18 cellular contexts compared by ENCODE assay signal in the genomic region with DNA sequence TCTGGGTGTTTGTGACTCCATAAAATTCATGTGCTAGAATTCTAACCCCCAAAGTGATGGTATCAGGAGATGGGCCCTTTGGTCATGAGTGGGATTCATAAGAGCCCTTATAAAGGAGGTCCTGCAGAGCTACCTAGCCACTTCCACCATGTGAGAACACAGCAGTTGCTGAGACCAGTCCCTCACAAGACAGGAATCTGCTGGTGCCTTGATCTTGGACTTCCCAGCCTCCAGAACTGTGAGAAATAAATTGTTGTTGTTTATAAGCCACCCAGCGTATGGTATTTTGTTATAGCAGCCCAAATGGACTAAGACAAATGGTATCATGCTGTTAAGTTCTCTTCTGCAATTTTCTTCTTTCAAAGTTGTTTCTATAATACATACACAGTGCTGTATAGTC. TPM values are rescaled to one million over a fixed set of nuclear protein-coding genes. Genes with fewer than 3 reads are reported as not detected.
DNase-seq lines count a peak whose midpoint lies in the region; ATAC-seq, FAIRE-seq and TF ChIP-seq lines count a peak whose summit lies in the region.
"Had no signal": no experiment of that assay in that cellular context is flagged by ENCODE, and none has a peak within 500 bp of the region (broad histone marks: within the 10 kb centered on the region; RNA-seq: fewer than 3 reads in every experiment).

No MANE protein-coding gene starts in this region.

- no peak overlapping the region for H3K4me3 Mint-ChIP-seq in activated T-helper 2 cell treated with anti-CD3 and anti-CD28 coated beads, Interferon-gamma antibody, Interleukin-2, Interleukin-4, amounts not matched to agents 10 μg/mL and 5 μg/mL and 100 μg/mL, durations not matched to agents 14 hours and 24 hours and 36 hours (ENCODE audit: low read depth)
- H3K4me3 Mint-ChIP-seq in natural killer cell: peak overlapping the region; percentile 36
- H3K4me3 Mint-ChIP-seq in stimulated activated effector memory CD8-positive, alpha-beta T cell treated with anti-CD3 and anti-CD28 coated beads, Interleukin-12 subunit alpha, Interleukin-12 subunit beta, amount 100 ng/mL, for 72 hours: peak overlapping the region; percentile 71
- H3K4me3 Mint-ChIP-seq: B cell had no signal

- DNase-seq in HL-60 (ENCODE audit: low read depth in 1 of 2, low spot score in 1 of 2) (no peak), natural killer cell (no peak), frontal cortex (ENCODE audit: low spot score in 2 of 2) (no peak), GM10248 (ENCODE audit: extremely low spot score) (no peak), right atrium auricular region (ENCODE audit: low spot score) (no peak)
- DNase-seq in activated T-helper 2 cell treated with anti-CD3 and anti-CD28 coated beads, Interferon-gamma antibody, Interleukin-2, Interleukin-4, amounts not matched to agents 10 μg/mL and 5 μg/mL and 100 μg/mL, durations not matched to agents 14 hours and 24 hours and 36 hours (ENCODE audit: low spot score): no peak
- DNase-seq in stimulated activated effector memory CD8-positive, alpha-beta T cell treated with anti-CD3 and anti-CD28 coated beads, Interleukin-12 subunit alpha, Interleukin-12 subunit beta, amount 100 ng/mL, for 72 hours (ENCODE audit: low spot score in 2 of 2): no peak
- DNase-seq: DND-41; NCI-H1048; NCI-H1694; NCI-H2107; NK-92 treated with Interleukin-12 subunit alpha and Interleukin-12 subunit beta, amount 100 ng/mL, for 24 hours; RPMI8226 had no signal

- POLR2A ChIA-PET in GM10248 (lab: Yijun Ruan, JAX): no interaction called here

- H3K27ac Mint-ChIP-seq in activated T-helper 2 cell treated with anti-CD3 and anti-CD28 coated beads, Interferon-gamma antibody, Interleukin-2, Interleukin-4, amounts not matched to agents 10 μg/mL and 5 μg/mL and 100 μg/mL, durations not matched to agents 14 hours and 24 hours and 36 hours: peak overlapping the region; percentile 67
- no peak overlapping the region for H3K27ac Mint-ChIP-seq in natural killer cell
- H3K27ac Mint-ChIP-seq in stimulated activated effector memory CD8-positive, alpha-beta T cell treated with anti-CD3 and anti-CD28 coated beads, Interleukin-12 subunit alpha, Interleukin-12 subunit beta, amount 100 ng/mL, for 72 hours: no peak overlapping the region
- H3K27ac Mint-ChIP-seq: B cell had no signal

- no peaks in the 10 kb centered on the region for H3K27me3 ChIP-seq in HL-60 (ENCODE audit: insufficient read depth, poor library complexity, severe bottlenecking)
- no peaks in the 10 kb centered on the region for H3K27me3 ChIP-seq in right atrium auricular region

- H3K4me1 ChIP-seq in right atrium auricular region: peaks cover 0 to 23% of the 10 kb centered on the region in 2 donors

- no peak overlapping the region for H3K4me3 ChIP-seq in HL-60 (replicated peaks; ENCODE audit: insufficient read depth, low read length)
- no peak overlapping the region for H3K4me3 ChIP-seq in right atrium auricular region

- no peaks in the 10 kb centered on the region for H3K9me3 ChIP-seq in right atrium auricular region

- H3K27me3 Mint-ChIP-seq in activated T-helper 2 cell treated with anti-CD3 and anti-CD28 coated beads, Interferon-gamma antibody, Interleukin-2, Interleukin-4, amounts not matched to agents 10 μg/mL and 5 μg/mL and 100 μg/mL, durations not matched to agents 14 hours and 24 hours and 36 hours (ENCODE audit: low read depth): peaks cover 62% of the 10 kb centered on the region
- H3K27me3 Mint-ChIP-seq in natural killer cell (ENCODE audit: low read depth in 2 of 2): peaks cover 20 to 37% of the 10 kb centered on the region in 2 donors

- TF ChIP-seq CTCF in HL-60 (IDR thresholded peaks at IDR 0.05; ENCODE audit: insufficient read depth, low read length): no peak
- no peak for TF ChIP-seq CTCF in natural killer cell (IDR thresholded peaks at IDR 0.05)
- no peak for TF ChIP-seq CTCF in GM10248 (IDR thresholded peaks at IDR 0.05; ENCODE audit: control extremely low read depth, extremely low read depth, low read depth, missing control alignments)
- TF ChIP-seq CTCF in right atrium auricular region (IDR thresholded peaks at IDR 0.05): no peak

- FAIRE-seq in frontal cortex (lab: Jason Lieb, UNC): no peak
- FAIRE-seq: H54 had no signal

- ATAC-seq in natural killer cell: no peak
- no peak for ATAC-seq in stimulated activated effector memory CD8-positive, alpha-beta T cell treated with anti-CD3 and anti-CD28 coated beads, Interleukin-12 subunit alpha, Interleukin-12 subunit beta, amount 100 ng/mL, for 72 hours
- no peak for ATAC-seq in HG02840 (IDR thresholded peaks at IDR 0.05; ENCODE audit: low FRiP score, unreplicated experiment)

- H3K9me3 Mint-ChIP-seq in activated T-helper 2 cell treated with anti-CD3 and anti-CD28 coated beads, Interferon-gamma antibody, Interleukin-2, Interleukin-4, amounts not matched to agents 10 μg/mL and 5 μg/mL and 100 μg/mL, durations not matched to agents 14 hours and 24 hours and 36 hours: peaks cover 17% of the 10 kb centered on the region
- H3K9me3 Mint-ChIP-seq in natural killer cell: no peaks in the 10 kb centered on the region
- H3K9me3 Mint-ChIP-seq in stimulated activated effector memory CD8-positive, alpha-beta T cell treated with anti-CD3 and anti-CD28 coated beads, Interleukin-12 subunit alpha, Interleukin-12 subunit beta, amount 100 ng/mL, for 72 hours: no peaks in the 10 kb centered on the region
- H3K9me3 Mint-ChIP-seq: CD4-positive, alpha-beta memory T cell had no signal

- H3K36me3 ChIP-seq in right atrium auricular region: no peaks in the 10 kb centered on the region

- peaks cover 6% of the 10 kb centered on the region for H3K36me3 Mint-ChIP-seq in activated T-helper 2 cell treated with anti-CD3 and anti-CD28 coated beads, Interferon-gamma antibody, Interleukin-2, Interleukin-4, amounts not matched to agents 10 μg/mL and 5 μg/mL and 100 μg/mL, durations not matched to agents 14 hours and 24 hours and 36 hours (ENCODE audit: low read depth)
- H3K36me3 Mint-ChIP-seq in natural killer cell: no peaks in the 10 kb centered on the region
- H3K36me3 Mint-ChIP-seq in stimulated activated effector memory CD8-positive, alpha-beta T cell treated with anti-CD3 and anti-CD28 coated beads, Interleukin-12 subunit alpha, Interleukin-12 subunit beta, amount 100 ng/mL, for 72 hours: no peaks in the 10 kb centered on the region
- H3K36me3 Mint-ChIP-seq: CD4-positive, alpha-beta memory T cell had no signal

- H3K27ac ChIP-seq in HL-60 (replicated peaks) (peak overlapping the region; percentile 72), right atrium auricular region (no peak overlapping the region)

- H3K4me1 Mint-ChIP-seq in activated T-helper 2 cell treated with anti-CD3 and anti-CD28 coated beads, Interferon-gamma antibody, Interleukin-2, Interleukin-4, amounts not matched to agents 10 μg/mL and 5 μg/mL and 100 μg/mL, durations not matched to agents 14 hours and 24 hours and 36 hours (ENCODE audit: low read depth): peaks cover 28% of the 10 kb centered on the region
- peaks cover 14 to 25% of the 10 kb centered on the region in 2 donors for H3K4me1 Mint-ChIP-seq in natural killer cell
- H3K4me1 Mint-ChIP-seq in stimulated activated effector memory CD8-positive, alpha-beta T cell treated with anti-CD3 and anti-CD28 coated beads, Interleukin-12 subunit alpha, Interleukin-12 subunit beta, amount 100 ng/mL, for 72 hours: peaks cover 13% of the 10 kb centered on the region

- CTCF ChIA-PET in GM10248 (lab: Yijun Ruan, JAX): interaction anchor here (4.4 to 5.7 kb wide), 2 partner anchors 13 to 145 kb away, joined by 17 to 47 read pairs; no protein-coding TSS in a partner anchor

- intact Hi-C loops in activated T-helper 2 cell treated with anti-CD3 and anti-CD28 coated beads, Interferon-gamma antibody, Interleukin-2, Interleukin-4, amounts not matched to agents 10 μg/mL and 5 μg/mL and 100 μg/mL, durations not matched to agents 14 hours and 24 hours and 36 hours (cut with micrococcal nuclease): loop anchor here (5.0 kb wide), 2 partner anchors 45 to 120 kb away; a partner anchor contains a TSS
- intact Hi-C loops in natural killer cell (cut with micrococcal nuclease): no loop called here

RNA-seq across cellular contexts. Expression of a gene that starts 1.5 kb away (rescaled TPM):
- total RNA-seq in activated T-helper 2 cell treated with anti-CD3 and anti-CD28 coated beads, Interferon-gamma antibody, Interleukin-2, Interleukin-4, amounts not matched to agents 10 μg/mL and 5 μg/mL and 100 μg/mL, durations not matched to agents 14 hours and 24 hours and 36 hours: 0.64 and 0.80 TPM in 2 replicates
- total RNA-seq in natural killer cell (1 to 10 TPM in 1 of 3 donors, under 1 TPM in 2; 0.59 to 3.0 (median 0.95) TPM), frontal cortex (2.4 TPM), right atrium auricular region (1 to 10 TPM; 4.0 to 5.3 TPM)
- total RNA-seq: B cell; CD4-positive, alpha-beta memory T cell; HT1080 had no signal

RNA-seq across cellular contexts. Expression of a gene that starts 13.4 kb away (rescaled TPM):
- total RNA-seq in activated T-helper 2 cell treated with anti-CD3 and anti-CD28 coated beads, Interferon-gamma antibody, Interleukin-2, Interleukin-4, amounts not matched to agents 10 μg/mL and 5 μg/mL and 100 μg/mL, durations not matched to agents 14 hours and 24 hours and 36 hours: 1.1 and 1.4 TPM in 2 replicates
- 1 to 10 TPM in 1 of 3 donors, under 1 TPM in 2; 0.23 to 1.8 (median 0.38) TPM for total RNA-seq in natural killer cell
- total RNA-seq in frontal cortex: not detected
- 1 to 10 TPM in 1 of 2 donors, not detected in 1; 2.9 TPM for total RNA-seq in right atrium auricular region
- total RNA-seq: B cell; CD4-positive, alpha-beta memory T cell; HT1080 had no signal

RNA-seq across cellular contexts. Expression of a gene that starts 44.2 kb away (rescaled TPM):
- 41.4 and 45.7 TPM in 2 replicates for total RNA-seq in activated T-helper 2 cell treated with anti-CD3 and anti-CD28 coated beads, Interferon-gamma antibody, Interleukin-2, Interleukin-4, amounts not matched to agents 10 μg/mL and 5 μg/mL and 100 μg/mL, durations not matched to agents 14 hours and 24 hours and 36 hours
- 100 to 1,000 TPM; 204 to 215 (median 210) TPM for total RNA-seq in natural killer cell
- 3.3 TPM for total RNA-seq in frontal cortex
- 10 to 100 TPM; 11.3 to 18.2 TPM for total RNA-seq in right atrium auricular region
